Comparison of ENCODE assay signal across 14 cellular contexts in genomic region chr10:69209787-69210480, GRCh38.
"Had no signal": no experiment of that assay in that cellular context is flagged by ENCODE, and none has a peak within 500 bp of the region (broad histone marks: within the 10 kb centered on the region; RNA-seq: fewer than 3 reads in every experiment).

No MANE protein-coding gene starts in this region.

- H3K27me3 Mint-ChIP-seq: progenitor cell of endocrine pancreas had no signal

- H3K27me3 ChIP-seq: esophagus squamous epithelium had no signal

- ATAC-seq: right cardiac atrium had no signal

- H3K27ac ChIP-seq: esophagus squamous epithelium, WERI-Rb-1 had no signal

- H3K4me3 Mint-ChIP-seq: nephron had no signal

- H3K4me1 Mint-ChIP-seq: nephron had no signal

- DNase-seq: activated naive CD4-positive, alpha-beta T cell treated with anti-CD3 and anti-CD28 coated beads, Interleukin-2, amount 50 U/mL, for 16 hours; esophagus squamous epithelium; foreskin fibroblast; glutamatergic neuron; occipital lobe; right cardiac atrium; SIG-M5; substantia nigra; T1000; trophoblast cell; WERI-Rb-1 had no signal

- H3K27ac Mint-ChIP-seq: nephron, progenitor cell of endocrine pancreas had no signal

- H3K9me3 ChIP-seq: esophagus squamous epithelium had no signal

- H3K4me3 ChIP-seq: esophagus squamous epithelium, smooth muscle cell had no signal
